34 cellular contexts compared by ENCODE assay signal in the genomic region with DNA sequence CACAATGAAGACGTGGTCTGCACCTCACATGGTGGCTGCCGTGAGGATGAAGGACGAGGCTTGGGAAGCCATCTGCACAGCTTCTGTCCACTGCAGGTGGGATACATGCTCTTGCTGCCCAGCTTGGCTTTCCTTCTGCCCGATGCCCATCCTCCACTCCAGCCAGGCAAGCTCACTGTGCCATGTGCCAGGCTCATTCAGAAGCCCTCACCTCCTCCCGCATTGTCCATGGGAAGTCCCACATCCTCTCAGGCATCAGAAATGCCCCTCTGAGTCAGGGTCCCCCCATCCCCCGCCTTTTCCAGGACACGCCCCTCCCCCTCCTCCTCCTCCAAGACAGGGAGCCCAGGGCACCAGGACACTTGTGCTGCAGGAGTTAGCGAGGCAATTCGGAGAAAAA.
"Had no signal": no experiment of that assay in that cellular context is flagged by ENCODE, and none has a peak within 500 bp of the region (broad histone marks: within the 10 kb centered on the region; RNA-seq: fewer than 3 reads in every experiment).

No MANE protein-coding gene starts in this region.

- H3K9me3 Mint-ChIP-seq: activated T-helper 17 cell treated with anti-CD3 and anti-CD28 coated beads, Interleukin-2, amount 50 U/mL, for 72 hours; T-cell had no signal

- H3K9ac ChIP-seq: SK-N-SH had no signal

- H3K4me3 ChIP-seq: MG63, Peyer's patch, SJSA1 had no signal

- H3K27ac Mint-ChIP-seq: activated CD8-positive, alpha-beta T cell treated with anti-CD3 and anti-CD28 coated beads for 36 hours; activated naive CD8-positive, alpha-beta T cell treated with anti-CD3 and anti-CD28 coated beads for 36 hours; activated T-cell treated with anti-CD3 and anti-CD28 coated beads, Interleukin-2, amount 50 U/mL, for 72 hours; activated T-helper 17 cell treated with anti-CD3 and anti-CD28 coated beads, Interleukin-2, amount 50 U/mL, for 72 hours; T-cell; T-helper 17 cell had no signal

- ATAC-seq: activated CD8-positive, alpha-beta T cell treated with anti-CD3 and anti-CD28 coated beads for 36 hours; activated T-cell treated with anti-CD3 and anti-CD28 coated beads, Interleukin-2, amount 50 U/mL, for 72 hours; activated T-helper 17 cell treated with anti-CD3 and anti-CD28 coated beads, Interleukin-2, amount 50 U/mL, for 72 hours; PC-3; T-cell; T-helper 17 cell had no signal

- H3K4me2 ChIP-seq: SK-N-SH had no signal

- DNase-seq: activated CD4-positive, alpha-beta T cell treated with anti-CD3 and anti-CD28 coated beads for 1 hour; activated CD4-positive, alpha-beta T cell treated with anti-CD3 and anti-CD28 coated beads for 48 hours; activated CD4-positive, alpha-beta T cell treated with anti-CD3 and anti-CD28 coated beads, Interleukin-2, amount 50 U/mL, for 4 hours; activated CD4-positive, CD25-positive, alpha-beta regulatory T cell; activated CD8-positive, alpha-beta T cell treated with anti-CD3 and anti-CD28 coated beads for 36 hours; activated effector memory CD4-positive, alpha-beta T cell treated with anti-CD3 and anti-CD28 coated beads, Interleukin-2, amount 50 U/mL, for 16 hours; activated naive CD4-positive, alpha-beta T cell; activated naive CD4-positive, alpha-beta T cell treated with anti-CD3 and anti-CD28 coated beads, Interleukin-2, amount 50 U/mL, for 16 hours; activated naive CD8-positive, alpha-beta T cell treated with anti-CD3 and anti-CD28 coated beads for 36 hours; activated T-cell treated with anti-CD3 and anti-CD28 coated beads, Interleukin-2, amount 50 U/mL, for 1 hour; activated T-cell treated with anti-CD3 and anti-CD28 coated beads, Interleukin-2, amount 50 U/mL, for 72 hours; amniotic stem cell; aorta; brain microvascular endothelial cell; central memory CD4-positive, alpha-beta T cell; Karpas-422; MG63; NCI-H1048; NCI-H1436 treated with DMSO at 0.1 percent for 48 hours; NCI-H1694 treated with DMSO at 0.1 percent for 48 hours; NCI-H2029; NCI-H345; NCI-H524 treated with DMSO at 0.1 percent for 48 hours; PC-3; Peyer's patch; RPMI8226; SHP77 treated with DMSO at 0.1 percent for 48 hours; SK-N-SH; T-cell; T-helper 17 cell; T-helper 9 cell had no signal

- H3K27me3 ChIP-seq: MG63 had no signal

- H3K9me3 ChIP-seq: MG63, Peyer's patch, SJSA1, SK-N-SH had no signal

- H3K4me3 Mint-ChIP-seq: activated CD8-positive, alpha-beta T cell treated with anti-CD3 and anti-CD28 coated beads for 36 hours; activated naive CD8-positive, alpha-beta T cell treated with anti-CD3 and anti-CD28 coated beads for 36 hours; activated T-helper 17 cell treated with anti-CD3 and anti-CD28 coated beads, Interleukin-2, amount 50 U/mL, for 72 hours; T-cell; T-helper 17 cell had no signal

- H3K36me3 Mint-ChIP-seq: T-cell had no signal

- H3K27ac ChIP-seq: brain microvascular endothelial cell, Peyer's patch, SJSA1, VCaP had no signal

- H3K4me1 Mint-ChIP-seq: activated T-helper 17 cell treated with anti-CD3 and anti-CD28 coated beads, Interleukin-2, amount 50 U/mL, for 72 hours had no signal

- H3K36me3 ChIP-seq: brain microvascular endothelial cell, MG63, Peyer's patch had no signal

- H3K9me2 ChIP-seq: SK-N-SH had no signal
